Comparison of ENCODE assay signal across 14 cellular contexts in genomic region chr15:62899090-62899493, GRCh38.
A peak's percentile ranks its signal among the peaks of the same experiment; 100 is the strongest.
DNase-seq lines count a peak whose midpoint lies in the region; ATAC-seq and TF ChIP-seq lines count a peak whose summit lies in the region.
"Had no signal": no experiment of that assay in that cellular context is flagged by ENCODE, and none has a peak within 500 bp of the region (broad histone marks: within the 10 kb centered on the region; RNA-seq: fewer than 3 reads in every experiment).

No MANE protein-coding gene starts in this region.

- H3K79me2 ChIP-seq in Karpas-422 (ENCODE audit: low read length), result no peaks in the 10 kb centered on the region

- H3K4me1 ChIP-seq in Karpas-422 (ENCODE audit: low read length) (no peaks in the 10 kb centered on the region), stomach smooth muscle (ENCODE audit: control insufficient read depth, insufficient read depth, low read length) (peaks cover 73% of the 10 kb centered on the region), testis (no peaks in the 10 kb centered on the region)

- H3K27me3 ChIP-seq in Karpas-422 (ENCODE audit: low read length) (no peaks in the 10 kb centered on the region), stomach smooth muscle (ENCODE audit: control insufficient read depth in 1 of 2, insufficient read depth in 2 of 2, low read length in 2 of 2) (no peaks in the 10 kb centered on the region), testis (no peaks in the 10 kb centered on the region)

- no peak for TF ChIP-seq CTCF in testis (IDR thresholded peaks at IDR 0.05)

- H3K36me3 ChIP-seq in Karpas-422 (ENCODE audit: insufficient read depth, low read length) (no peaks in the 10 kb centered on the region), stomach smooth muscle (ENCODE audit: control insufficient read depth in 2 of 2, insufficient read depth in 2 of 2, low read length in 2 of 2) (no peaks in the 10 kb centered on the region), testis (ENCODE audit: low read depth, missing control alignments) (no peaks in the 10 kb centered on the region)

- in situ Hi-C loops in T47D (cut with HindIII; ENCODE audit: low pct_unique_long_range_greater_than_20kb, low sequenced_read_pairs), result no loop called here

- H4K20me1 ChIP-seq in Karpas-422 (ENCODE audit: insufficient read depth, low read depth, low read length), result no peaks in the 10 kb centered on the region

- 60 to 77% methylated on average over 2 of the region's 2 CpGs for WGBS in testis, 2 donors

- H3K9me3 ChIP-seq in Karpas-422 (ENCODE audit: low read length) (no peaks in the 10 kb centered on the region), stomach smooth muscle (ENCODE audit: control insufficient read depth in 2 of 2, low read length in 2 of 2) (no peaks in the 10 kb centered on the region), testis (no peaks in the 10 kb centered on the region)

- H3K27ac ChIP-seq in Karpas-422 (ENCODE audit: low read length), result no peak overlapping the region
- H3K27ac ChIP-seq in stomach smooth muscle (ENCODE audit: low read length), result peak overlapping the region; percentile 100
- H3K27ac ChIP-seq in testis, result no peak overlapping the region

- no peak overlapping the region for H3K4me2 ChIP-seq in Karpas-422 (ENCODE audit: low read depth, low read length, poor library complexity, severe bottlenecking)

- DNase-seq in Karpas-422 (peak; percentile 27), T47D (ENCODE audit: low read depth in 1 of 2, low spot score in 1 of 2) (peak; percentile 28 to 72), left kidney (ENCODE audit: low read depth, low spot score) (peak; percentile 76), occipital lobe (lab: John Stamatoyannopoulos, UW) (no peak), NCI-H82 (lab: John Stamatoyannopoulos, UW) (no peak), testis (no peak)
- DNase-seq: activated CD4-positive, alpha-beta memory T cell treated with anti-CD3 and anti-CD28 coated beads, Interleukin-2, amount 10 ng/mL, durations not matched to agents 7 days and 5 days; activated gamma-delta T cell; CD8-positive, alpha-beta T cell; cerebellar nuclear complex; T-helper 17 cell had no signal

- no peaks in the 10 kb centered on the region for H3K9me2 ChIP-seq in Karpas-422 (replicated peaks; ENCODE audit: insufficient read depth, low read length)

- no peak for ATAC-seq in GM21360 (IDR thresholded peaks at IDR 0.05; ENCODE audit: unreplicated experiment)
- ATAC-seq: CD8-positive, alpha-beta T cell; natural killer cell treated with Interleukin-12 subunit alpha and Interleukin-12 subunit beta and Interleukin-15 and Interleukin-18, amount 100 ng/mL, for 72 hours; T-helper 17 cell had no signal

- H3K4me3 ChIP-seq in Karpas-422 (ENCODE audit: low read length) (no peak overlapping the region), stomach smooth muscle (ENCODE audit: low read length in 2 of 2) (no peak overlapping the region), testis (no peak overlapping the region)

- intact Hi-C loops in testis (cut with DNase I; ENCODE audit: low total_unique reads), result no loop called here

- no peak for TF ChIP-seq POLR2A in testis (IDR thresholded peaks at IDR 0.05)

- no peak overlapping the region for H2AFZ ChIP-seq in Karpas-422 (ENCODE audit: low read length)

- H3K9ac ChIP-seq in Karpas-422 (ENCODE audit: low read length) (no peak overlapping the region), stomach smooth muscle (ENCODE audit: low read length in 2 of 2) (peak overlapping the region; percentile 66 to 70)

Comparison
In these comparisons a context has a peak if more than half of its experiments do, and no peak if none do; other contexts are left out.
1. DNase-seq: peak in Karpas-422 (single experiment), T47D (2 of 2) and left kidney (single experiment); none in occipital lobe (single experiment), NCI-H82 (single experiment) and testis (single experiment).